13 cellular contexts compared by ENCODE assay signal in genomic region chr2:20221169-20221938, GRCh38. TPM values are rescaled to one million over a fixed set of nuclear protein-coding genes. Genes with fewer than 3 reads are reported as not detected.
A peak's percentile ranks its signal among the peaks of the same experiment; 100 is the strongest.
DNase-seq lines count a peak whose midpoint lies in the region; ATAC-seq and TF ChIP-seq lines count a peak whose summit lies in the region.
"Had no signal": no experiment of that assay in that cellular context is flagged by ENCODE, and none has a peak within 500 bp of the region (broad histone marks: within the 10 kb centered on the region; RNA-seq: fewer than 3 reads in every experiment).

No MANE protein-coding gene starts in this region.

- no peak overlapping the region for H3K56ac ChIP-seq in H9 (ENCODE audit: insufficient read length, low read depth, low read length)

- H3K23me2 ChIP-seq in H9 (ENCODE audit: insufficient read length, low read depth, low read length, poor library complexity, severe bottlenecking) = peaks cover 10% of the 10 kb centered on the region

- H3K23ac ChIP-seq in H9 (ENCODE audit: insufficient read length, low read depth, low read length) = no peak overlapping the region

- TF ChIP-seq CTCF in activated B cell treated with CpG ODN at 0.5 μM for 24 hours (IDR thresholded peaks at IDR 0.05) = no peak
- no peak for TF ChIP-seq CTCF in upper lobe of right lung (IDR thresholded peaks at IDR 0.05)
- no peak for TF ChIP-seq CTCF in H9 (conservative IDR thresholded peaks at IDR 0.05)
- TF ChIP-seq CTCF in gastrocnemius medialis (IDR thresholded peaks at IDR 0.05 in 4 of 5, conservative IDR thresholded peaks at IDR 0.05 in 1 of 5) = no peak

- no peak overlapping the region for H3K14ac ChIP-seq in H9 (ENCODE audit: insufficient read depth, low read length)

- H3K27ac Mint-ChIP-seq in T-helper 2 cell treated with Interferon-gamma antibody and Interleukin-4, amounts not matched to agents 5 μg/mL and 100 μg/mL, for 36 hours = no peak overlapping the region
- H3K27ac Mint-ChIP-seq in activated B cell treated with CpG ODN at 0.5 μM for 24 hours (no peak overlapping the region), H9 (peak overlapping the region in 1 of 3 experiments; percentile 29; a peak in 2 of 7 replicates)
- H3K27ac Mint-ChIP-seq: dendritic cell treated with granulocyte-macrophage colony-stimulating factor and Interleukin-4, amounts not matched to agents 40 ng/mL and 50 ng/mL, for 4 days had no signal

- no peak overlapping the region for H2BK120ac ChIP-seq in H9 (ENCODE audit: low read depth, low read length, poor library complexity, severe bottlenecking)

- no peak for ATAC-seq in activated B cell treated with CpG ODN at 0.5 μM for 24 hours (ENCODE audit: low read depth)
- no peak for ATAC-seq in upper lobe of right lung
- no peak for ATAC-seq in gastrocnemius medialis

- H4K5ac ChIP-seq in H9 (ENCODE audit: insufficient read length, low read depth, low read length) = no peak overlapping the region

- POLR2A ChIA-PET in activated B cell treated with CpG ODN at 0.5 μM for 24 hours (lab: Charles Lee) = no interaction called here

- no peak overlapping the region for H3K18ac ChIP-seq in H9 (ENCODE audit: insufficient read length, low read depth, low read length)

- H3K4me3 ChIP-seq in upper lobe of right lung (no peak overlapping the region), gastrocnemius medialis (no peak overlapping the region)
- H3K4me3 ChIP-seq: right atrium auricular region had no signal

- no peak overlapping the region for H2BK20ac ChIP-seq in H9 (ENCODE audit: low read depth, low read length, poor library complexity, severe bottlenecking)

- no peak for TF ChIP-seq POLR2A in gastrocnemius medialis (IDR thresholded peaks at IDR 0.05)

- H2BK5ac ChIP-seq in H9 (ENCODE audit: insufficient read length, low read length) = no peak overlapping the region

- H4K91ac ChIP-seq in H9 (ENCODE audit: insufficient read length, low read depth, low read length) = no peak overlapping the region

- peaks cover 42% of the 10 kb centered on the region for H3K27me3 Mint-ChIP-seq in T-helper 2 cell treated with Interferon-gamma antibody and Interleukin-4, amounts not matched to agents 5 μg/mL and 100 μg/mL, for 36 hours (ENCODE audit: low read depth)
- H3K27me3 Mint-ChIP-seq in activated B cell treated with CpG ODN at 0.5 μM for 24 hours (peaks cover 37% of the 10 kb centered on the region), H9 (ENCODE audit: low read depth) (peaks cover 17% of the 10 kb centered on the region)

- no peaks in the 10 kb centered on the region for H3K9me3 Mint-ChIP-seq in T-helper 2 cell treated with Interferon-gamma antibody and Interleukin-4, amounts not matched to agents 5 μg/mL and 100 μg/mL, for 36 hours
- H3K9me3 Mint-ChIP-seq in activated B cell treated with CpG ODN at 0.5 μM for 24 hours (no peaks in the 10 kb centered on the region), H9 (no peaks in the 10 kb centered on the region; a peak in 1 of 5 replicates)
- H3K9me3 Mint-ChIP-seq: dendritic cell treated with granulocyte-macrophage colony-stimulating factor and Interleukin-4, amounts not matched to agents 40 ng/mL and 50 ng/mL, for 4 days had no signal

- H3K4me1 ChIP-seq in upper lobe of right lung (peaks cover 16% of the 10 kb centered on the region), H9 (ENCODE audit: insufficient read depth, low read length) (peaks cover 9% of the 10 kb centered on the region; the same call in 1 of the 2 replicates), gastrocnemius medialis (peaks cover 0 to 8% of the 10 kb centered on the region in 2 donors)

- H3K4me2 ChIP-seq in H9 (ENCODE audit: insufficient read depth, insufficient read length, low read length) = no peak overlapping the region

- H2AFZ ChIP-seq in H9 (ENCODE audit: low read length) = no peak overlapping the region

- H3K79me1 ChIP-seq in H9 (ENCODE audit: insufficient read depth, low read depth, low read length, poor library complexity, severe bottlenecking) = no peaks in the 10 kb centered on the region

- H3K9me3 ChIP-seq in upper lobe of right lung (no peaks in the 10 kb centered on the region), H9 (ENCODE audit: control insufficient read depth, low read depth, low read length) (no peaks in the 10 kb centered on the region), gastrocnemius medialis (no peaks in the 10 kb centered on the region)
- H3K9me3 ChIP-seq: right atrium auricular region had no signal

- H3T11ph ChIP-seq in H9 (ENCODE audit: low read length) = no peak overlapping the region

- peak overlapping the region; percentile 22 for H3K4me3 Mint-ChIP-seq in T-helper 2 cell treated with Interferon-gamma antibody and Interleukin-4, amounts not matched to agents 5 μg/mL and 100 μg/mL, for 36 hours
- H3K4me3 Mint-ChIP-seq in activated B cell treated with CpG ODN at 0.5 μM for 24 hours (peak overlapping the region; percentile 50), H9 (peak overlapping the region in 1 of 2 experiments; percentile 79; a peak in 2 of 5 replicates)
- H3K4me3 Mint-ChIP-seq: dendritic cell treated with granulocyte-macrophage colony-stimulating factor and Interleukin-4, amounts not matched to agents 40 ng/mL and 50 ng/mL, for 4 days had no signal

- H3K36me3 ChIP-seq in upper lobe of right lung = no peaks in the 10 kb centered on the region
- H3K36me3 ChIP-seq in gastrocnemius medialis = no peaks in the 10 kb centered on the region
- H3K36me3 ChIP-seq: right atrium auricular region had no signal

- H3K27ac ChIP-seq in upper lobe of right lung (no peak overlapping the region), H9 (ENCODE audit: insufficient read length, low read depth, low read length) (no peak overlapping the region), gastrocnemius medialis (no peak overlapping the region)
- H3K27ac ChIP-seq: right atrium auricular region had no signal

- DNase-seq in T-helper 2 cell treated with Interferon-gamma antibody and Interleukin-4, amounts not matched to agents 5 μg/mL and 100 μg/mL, for 36 hours (ENCODE audit: low spot score) = no peak
- DNase-seq in T-helper 2 cell (no peak), activated B cell treated with CpG ODN at 0.5 μM for 24 hours (no peak), hepatic stellate cell (ENCODE audit: low spot score) (peak; percentile 73), upper lobe of right lung (peak; percentile 10), H9 (no peak), NOMO-1 (lab: John Stamatoyannopoulos, UW; ENCODE audit: unreplicated experiment in 2 of 2) (no peak), gastrocnemius medialis (no peak)
- DNase-seq: ACHN; activated CD8-positive, alpha-beta memory T cell treated with anti-CD3 and anti-CD28 coated beads, Interleukin-2, amount 50 U/mL, for 48 hours; NCI-H1694 had no signal

- CTCF ChIA-PET in activated B cell treated with CpG ODN at 0.5 μM for 24 hours (lab: Charles Lee) = no interaction called here

- no peak overlapping the region for H2AK5ac ChIP-seq in H9 (ENCODE audit: insufficient read length, low read length)

- no peaks in the 10 kb centered on the region for H4K20me1 ChIP-seq in H9 (ENCODE audit: control insufficient read depth, insufficient read depth, insufficient read length)

- H2BK15ac ChIP-seq in H9 (ENCODE audit: low read depth, low read length) = no peak overlapping the region

- peaks cover 19% of the 10 kb centered on the region; the same call in 1 of the 2 replicates for H3K79me2 ChIP-seq in H9 (ENCODE audit: insufficient read depth, low read length)

- intact Hi-C loops in activated B cell treated with CpG ODN at 0.5 μM for 24 hours (cut with micrococcal nuclease) (loop anchor here (10.0 kb wide), 2 partner anchors 237 to 433 kb away; partner anchors contain the start of gene HS1BP3), upper lobe of right lung (cut with DNase I) (no loop called here), gastrocnemius medialis (cut with DNase I; ENCODE audit: low total_unique reads) (loop anchor here (10.0 kb wide), 1 partner anchor 77 kb away; no protein-coding TSS in a partner anchor)

- in situ Hi-C loops in gastrocnemius medialis (cut with MboI; ENCODE audit: low sequenced_read_pairs in 4 of 4) = no loop called here

- no peak overlapping the region for H3K9ac ChIP-seq in H9 (ENCODE audit: extremely low read depth, insufficient read length, low read length)

- peaks cover 3% of the 10 kb centered on the region for H3K27me3 ChIP-seq in upper lobe of right lung
- H3K27me3 ChIP-seq in H9 (ENCODE audit: insufficient read depth, low read length) = no peaks in the 10 kb centered on the region
- peaks cover 7 to 21% (median 12%) of the 10 kb centered on the region in 3 donors for H3K27me3 ChIP-seq in gastrocnemius medialis
- H3K27me3 ChIP-seq: right atrium auricular region had no signal

- H3K36me3 Mint-ChIP-seq in T-helper 2 cell treated with Interferon-gamma antibody and Interleukin-4, amounts not matched to agents 5 μg/mL and 100 μg/mL, for 36 hours (ENCODE audit: low read depth) = no peaks in the 10 kb centered on the region
- H3K36me3 Mint-ChIP-seq in activated B cell treated with CpG ODN at 0.5 μM for 24 hours (ENCODE audit: low read depth) = no peaks in the 10 kb centered on the region
- peaks cover 12 to 21% (median 14%) of the 10 kb centered on the region in 3 experiments; a peak in 6 of 7 replicates for H3K36me3 Mint-ChIP-seq in H9 (ENCODE audit: insufficient read depth in 1 of 3, low read depth in 3 of 3)

- H3K4ac ChIP-seq in H9 (ENCODE audit: low read depth, low read length) = no peak overlapping the region

- no peaks in the 10 kb centered on the region for H3K4me1 Mint-ChIP-seq in T-helper 2 cell treated with Interferon-gamma antibody and Interleukin-4, amounts not matched to agents 5 μg/mL and 100 μg/mL, for 36 hours (ENCODE audit: low read depth)
- H3K4me1 Mint-ChIP-seq in activated B cell treated with CpG ODN at 0.5 μM for 24 hours (peaks cover 12% of the 10 kb centered on the region), H9 (peaks cover 28 to 31% of the 10 kb centered on the region in 2 experiments)

- no peak overlapping the region for H2BK12ac ChIP-seq in H9 (ENCODE audit: insufficient read length, low read depth, low read length)

- H4K8ac ChIP-seq in H9 (replicated peaks; ENCODE audit: insufficient read length, low read depth, low read length) = no peak overlapping the region

- no CpG with 5 or more reads among the region's 4 CpGs for WGBS in H9 (ENCODE audit: extremely low coverage, insufficient read length, low lambda C conversion rate)

RNA-seq across cellular contexts. Expression of gene SDC1, which starts 3.6 kb away (rescaled TPM):
- not detected in 2 replicates for total RNA-seq in activated B cell treated with CpG ODN at 0.5 μM for 24 hours
- 148 TPM for total RNA-seq in upper lobe of right lung
- 22.3 and 25.1 TPM in 2 replicates for total RNA-seq in H9 (2021)
- total RNA-seq in gastrocnemius medialis = 1 to 10 TPM in 2 of 4 donors, under 1 TPM in 1, not detected in 1; 0.41 to 1.2 (median 1.2) TPM

Comparison
In these comparisons a context has a peak if more than half of its experiments do, and no peak if none do; other contexts are left out.
1. DNase-seq: peak in hepatic stellate cell (single experiment) and upper lobe of right lung (single experiment); none in T-helper 2 cell treated with Interferon-gamma antibody and Interleukin-4, amounts not matched to agents 5 μg/mL and 100 μg/mL, for 36 hours (single experiment), T-helper 2 cell (0 of 5), activated B cell treated with CpG ODN at 0.5 μM for 24 hours (single experiment), H9 (single experiment), NOMO-1 (0 of 2) and gastrocnemius medialis (0 of 2).
2. RNA of gene SDC1, which starts 3.6 kb away (total RNA-seq): 148 TPM in upper lobe of right lung (single experiment) and 22.3 to 25.1 TPM in H9; 0.41 to 1.2 TPM in gastrocnemius medialis and not detected in activated B cell treated with CpG ODN at 0.5 μM for 24 hours; every median in the first group is over 10 times any median in the second.